Comparison of ENCODE assay signal across 10 cellular contexts in genomic region chr9:131704195-131704983, GRCh38. TPM values are rescaled to one million over a fixed set of nuclear protein-coding genes. Genes with fewer than 3 reads are reported as not detected.
DNase-seq lines count a peak whose midpoint lies in the region; ATAC-seq and TF ChIP-seq lines count a peak whose summit lies in the region.
"Had no signal": no experiment of that assay in that cellular context is flagged by ENCODE, and none has a peak within 500 bp of the region (broad histone marks: within the 10 kb centered on the region; RNA-seq: fewer than 3 reads in every experiment).

No MANE protein-coding gene starts in this region.

- H3K4me3 Mint-ChIP-seq in CD4-positive, CD25-positive, alpha-beta regulatory T cell = no peak overlapping the region
- peak overlapping the region; percentile 65 for H3K4me3 Mint-ChIP-seq in activated T-helper 1 cell treated with anti-CD3 and anti-CD28 coated beads, Interleukin-12 subunit alpha, Interleukin-12 subunit beta, Interleukin-2, Interleukin-4 antibody, amounts not matched to agents 30 ng/mL and 10 ng/mL and 1 ng/mL, durations not matched to agents 14 hours and 24 hours and 36 hours

- H3K36me3 ChIP-seq in CD4-positive, CD25-positive, alpha-beta regulatory T cell (ENCODE audit: control insufficient read depth, insufficient read depth, low read length) = no peaks in the 10 kb centered on the region
- H3K36me3 ChIP-seq in HUES6 (ENCODE audit: control insufficient read depth, insufficient read depth, low read length) = no peaks in the 10 kb centered on the region
- H3K36me3 ChIP-seq in mucosa of descending colon (ENCODE audit: low read depth) = no peaks in the 10 kb centered on the region

- no peaks in the 10 kb centered on the region for H3K9me3 ChIP-seq in CD4-positive, CD25-positive, alpha-beta regulatory T cell (ENCODE audit: control insufficient read depth in 2 of 2, low read length in 2 of 2)
- no peaks in the 10 kb centered on the region for H3K9me3 ChIP-seq in HUES6 (ENCODE audit: control insufficient read depth, insufficient read depth, low read depth, low read length)
- H3K9me3 ChIP-seq in mucosa of descending colon = no peaks in the 10 kb centered on the region

- DNase-seq in CD4-positive, CD25-positive, alpha-beta regulatory T cell = no peak
- no peak for DNase-seq in activated T-helper 1 cell treated with anti-CD3 and anti-CD28 coated beads, Interleukin-12 subunit alpha, Interleukin-12 subunit beta, Interleukin-2, Interleukin-4 antibody, amounts not matched to agents 30 ng/mL and 10 ng/mL and 1 ng/mL, durations not matched to agents 14 hours and 24 hours and 36 hours (ENCODE audit: low spot score)
- peak in 1 of 3 donors; percentile 32 for DNase-seq in mucosa of descending colon
- no peak for DNase-seq in hippocampal formation (lab: John Stamatoyannopoulos, UW)
- DNase-seq in retina = no peak
- DNase-seq: amniotic stem cell, foreskin fibroblast had no signal

- peak overlapping the region in 2 of 3 donors; percentile 10 to 87 for H3K27ac Mint-ChIP-seq in CD4-positive, CD25-positive, alpha-beta regulatory T cell
- H3K27ac Mint-ChIP-seq in activated T-helper 1 cell treated with anti-CD3 and anti-CD28 coated beads, Interleukin-12 subunit alpha, Interleukin-12 subunit beta, Interleukin-2, Interleukin-4 antibody, amounts not matched to agents 30 ng/mL and 10 ng/mL and 1 ng/mL, durations not matched to agents 14 hours and 24 hours and 36 hours = peak overlapping the region; percentile 91

- TF ChIP-seq CTCF in mucosa of descending colon (IDR thresholded peaks at IDR 0.05) = no peak

- ATAC-seq in CD4-positive, CD25-positive, alpha-beta regulatory T cell (ENCODE audit: low read depth in 2 of 2) = no peak
- ATAC-seq in mucosa of descending colon = peak; percentile 69
- no peak for ATAC-seq in GM21723 (IDR thresholded peaks at IDR 0.05; ENCODE audit: unreplicated experiment)
- no peak for ATAC-seq in GM18909 (IDR thresholded peaks at IDR 0.05; ENCODE audit: poor library complexity, unreplicated experiment)

- peaks cover 44% of the 10 kb centered on the region for H3K4me1 ChIP-seq in CD4-positive, CD25-positive, alpha-beta regulatory T cell (ENCODE audit: control insufficient read depth, insufficient read depth, low read length, poor library complexity, severe bottlenecking)
- H3K4me1 ChIP-seq in HUES6 (ENCODE audit: control insufficient read depth, insufficient read depth, low read length) (peaks cover 90% of the 10 kb centered on the region), mucosa of descending colon (ENCODE audit: low read depth) (peaks cover 50% of the 10 kb centered on the region)

- H3K27ac ChIP-seq in CD4-positive, CD25-positive, alpha-beta regulatory T cell (ENCODE audit: insufficient read depth, low read length, poor library complexity, severe bottlenecking) = no peak overlapping the region
- H3K27ac ChIP-seq in HUES6 (ENCODE audit: low read depth, low read length) = peak overlapping the region; percentile 67

- H3K9ac ChIP-seq in HUES6 (ENCODE audit: low read length) = no peak overlapping the region

- no peaks in the 10 kb centered on the region for H3K9me3 Mint-ChIP-seq in CD4-positive, CD25-positive, alpha-beta regulatory T cell
- H3K9me3 Mint-ChIP-seq in activated T-helper 1 cell treated with anti-CD3 and anti-CD28 coated beads, Interleukin-12 subunit alpha, Interleukin-12 subunit beta, Interleukin-2, Interleukin-4 antibody, amounts not matched to agents 30 ng/mL and 10 ng/mL and 1 ng/mL, durations not matched to agents 14 hours and 24 hours and 36 hours = no peaks in the 10 kb centered on the region

- no peaks in the 10 kb centered on the region for H3K27me3 Mint-ChIP-seq in CD4-positive, CD25-positive, alpha-beta regulatory T cell
- H3K27me3 Mint-ChIP-seq in activated T-helper 1 cell treated with anti-CD3 and anti-CD28 coated beads, Interleukin-12 subunit alpha, Interleukin-12 subunit beta, Interleukin-2, Interleukin-4 antibody, amounts not matched to agents 30 ng/mL and 10 ng/mL and 1 ng/mL, durations not matched to agents 14 hours and 24 hours and 36 hours (ENCODE audit: insufficient read depth) = no peaks in the 10 kb centered on the region

- no peaks in the 10 kb centered on the region for H3K27me3 ChIP-seq in CD4-positive, CD25-positive, alpha-beta regulatory T cell (ENCODE audit: control insufficient read depth, insufficient read depth, low read length)
- no peaks in the 10 kb centered on the region for H3K27me3 ChIP-seq in HUES6 (ENCODE audit: control insufficient read depth, insufficient read depth, low read length)

- intact Hi-C loops in activated T-helper 1 cell treated with anti-CD3 and anti-CD28 coated beads, Interleukin-12 subunit alpha, Interleukin-12 subunit beta, Interleukin-2, Interleukin-4 antibody, amounts not matched to agents 30 ng/mL and 10 ng/mL and 1 ng/mL, durations not matched to agents 14 hours and 24 hours and 36 hours (cut with micrococcal nuclease) = loop anchor here (5.0 kb wide), 1 partner anchor 33 kb away; no protein-coding TSS in a partner anchor
- intact Hi-C loops in mucosa of descending colon (cut with DNase I, micrococcal nuclease) = no loop called here

- no peak overlapping the region for H3K4me3 ChIP-seq in CD4-positive, CD25-positive, alpha-beta regulatory T cell (ENCODE audit: low read depth, low read length)
- H3K4me3 ChIP-seq in HUES6 (ENCODE audit: low read depth, low read length) = no peak overlapping the region
- H3K4me3 ChIP-seq in mucosa of descending colon = no peak overlapping the region

- H3K4me1 Mint-ChIP-seq in CD4-positive, CD25-positive, alpha-beta regulatory T cell = peaks cover 42 to 89% (median 65%) of the 10 kb centered on the region in 4 donors
- H3K4me1 Mint-ChIP-seq in activated T-helper 1 cell treated with anti-CD3 and anti-CD28 coated beads, Interleukin-12 subunit alpha, Interleukin-12 subunit beta, Interleukin-2, Interleukin-4 antibody, amounts not matched to agents 30 ng/mL and 10 ng/mL and 1 ng/mL, durations not matched to agents 14 hours and 24 hours and 36 hours (ENCODE audit: low read depth) = peaks cover 89% of the 10 kb centered on the region

- H3K36me3 Mint-ChIP-seq in CD4-positive, CD25-positive, alpha-beta regulatory T cell = peaks cover 3% of the 10 kb centered on the region
- peaks cover 18% of the 10 kb centered on the region for H3K36me3 Mint-ChIP-seq in activated T-helper 1 cell treated with anti-CD3 and anti-CD28 coated beads, Interleukin-12 subunit alpha, Interleukin-12 subunit beta, Interleukin-2, Interleukin-4 antibody, amounts not matched to agents 30 ng/mL and 10 ng/mL and 1 ng/mL, durations not matched to agents 14 hours and 24 hours and 36 hours (ENCODE audit: low read depth)

RNA-seq across cellular contexts. Expression of gene RAPGEF1, which starts 35.5 kb away (rescaled TPM):
- total RNA-seq in CD4-positive, CD25-positive, alpha-beta regulatory T cell = 159 TPM
- polyA plus RNA-seq in CD4-positive, CD25-positive, alpha-beta regulatory T cell = 1 to 10 TPM; 3.8 to 7.3 (median 4.6) TPM
- 168 and 172 TPM in 2 replicates for total RNA-seq in activated T-helper 1 cell treated with anti-CD3 and anti-CD28 coated beads, Interleukin-12 subunit alpha, Interleukin-12 subunit beta, Interleukin-2, Interleukin-4 antibody, amounts not matched to agents 30 ng/mL and 10 ng/mL and 1 ng/mL, durations not matched to agents 14 hours and 24 hours and 36 hours
- 100 to 1,000 TPM in 1 of 3 donors, 10 to 100 TPM in 2; 67.1 to 103 (median 84.2) TPM for total RNA-seq in mucosa of descending colon
